In the genomic region with DNA sequence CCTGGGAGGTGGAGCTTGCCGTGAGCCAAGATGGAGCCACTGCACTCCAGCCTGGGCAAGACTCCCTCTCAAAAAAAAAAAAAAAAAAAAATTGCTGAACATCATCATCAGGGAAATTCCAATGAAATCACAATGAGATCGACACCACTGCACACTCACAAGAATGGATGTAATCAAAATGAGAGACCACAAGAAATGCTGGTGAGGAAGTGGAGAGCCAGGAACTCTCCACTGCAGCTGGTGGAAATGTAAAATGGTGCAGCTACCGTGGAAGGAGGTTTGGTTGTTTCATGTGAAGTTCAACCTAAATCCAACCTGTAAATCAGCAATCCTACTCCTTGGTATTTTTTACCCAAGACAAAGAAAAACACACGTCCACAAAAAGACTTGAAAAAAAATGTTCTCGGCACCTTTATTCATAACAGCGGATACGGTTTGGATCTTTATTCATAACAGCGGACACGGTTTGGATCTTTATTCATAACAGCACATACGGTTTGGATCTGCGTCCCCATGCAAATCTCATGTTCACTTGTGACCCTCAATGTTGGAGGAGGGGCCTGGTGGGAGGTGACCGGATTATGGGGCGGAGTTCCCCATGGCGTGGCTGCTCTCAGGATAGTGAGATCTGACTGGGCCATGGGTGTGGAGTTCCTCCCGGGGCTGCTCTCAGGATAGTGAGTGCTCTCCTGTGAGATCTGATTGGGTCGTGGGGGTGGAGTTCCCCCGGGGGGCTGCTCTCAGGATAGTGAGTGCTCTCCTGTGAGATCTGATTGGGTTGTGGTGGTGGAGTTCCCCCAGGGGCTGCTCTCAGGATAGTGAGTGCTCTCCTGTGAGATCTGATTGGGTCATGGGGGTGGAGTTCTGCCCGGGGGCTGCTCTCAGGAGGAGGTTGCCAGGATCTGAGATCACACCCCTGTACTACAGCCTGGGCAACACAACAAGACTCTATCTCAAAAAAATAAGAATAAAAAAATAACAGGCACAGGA, we compare ENCODE assay signal across 8 cellular contexts. TPM values are rescaled to one million over a fixed set of nuclear protein-coding genes. Genes with fewer than 3 reads are reported as not detected.
DNase-seq lines count a peak whose midpoint lies in the region; ATAC-seq and TF ChIP-seq lines count a peak whose summit lies in the region.

No MANE protein-coding gene starts in this region.

- H3K27ac ChIP-seq in BLaER1, result peak overlapping the region; percentile 35; the same call in 1 of the 2 replicates
- peak overlapping the region; percentile 93 for H3K27ac ChIP-seq in SK-N-MC

- H3K4me3 ChIP-seq in BLaER1 (no peak overlapping the region), SK-N-MC (peak overlapping the region; percentile 65), BE2C (ENCODE audit: low read depth, low read length) (no peak overlapping the region)

- H3K27me3 ChIP-seq in BLaER1, result no peaks in the 10 kb centered on the region
- no peaks in the 10 kb centered on the region for H3K27me3 ChIP-seq in BE2C

- H3K9ac ChIP-seq in BLaER1 (0 out of 2 replicates have a peak overlapping the region, but pooled peaks have one; percentile 29), SK-N-MC (ENCODE audit: insufficient read length) (no peak overlapping the region)

- H3K9me3 ChIP-seq in BLaER1 (peaks cover 22% of the 10 kb centered on the region), SK-N-MC (ENCODE audit: low read depth, low read length) (no peaks in the 10 kb centered on the region), BE2C (no peaks in the 10 kb centered on the region)

- H4K20me1 ChIP-seq in BLaER1, result peaks cover 82% of the 10 kb centered on the region

- TF ChIP-seq CTCF in BE2C (IDR thresholded peaks at IDR 0.05; ENCODE audit: low read depth, low read length), result no peak

- peaks cover 36% of the 10 kb centered on the region for H3K36me3 ChIP-seq in BLaER1
- H3K36me3 ChIP-seq in SK-N-MC (ENCODE audit: insufficient read depth, low read length), result peaks cover 15% of the 10 kb centered on the region; the same call in 1 of the 2 replicates
- no peaks in the 10 kb centered on the region for H3K36me3 ChIP-seq in BE2C

- H3K4me1 ChIP-seq in BLaER1 (peaks cover 61% of the 10 kb centered on the region), BE2C (peaks cover 3% of the 10 kb centered on the region; the same call in 1 of the 2 replicates)

- peak; percentile 56 for ATAC-seq in GM19463 (IDR thresholded peaks at IDR 0.05; ENCODE audit: unreplicated experiment)
- no peak for ATAC-seq in HG02763 (IDR thresholded peaks at IDR 0.05; ENCODE audit: unreplicated experiment)

- peak overlapping the region; percentile 63 for H3K4me2 ChIP-seq in BLaER1

- DNase-seq in SK-N-MC (ENCODE audit: low read depth, low spot score) (peak; percentile 75), glomerular visceral epithelial cell (ENCODE audit: extremely low spot score) (peak; percentile 64), BE2C (no peak), DMS53 (lab: John Stamatoyannopoulos, UW) (no peak), HCEC 1CT (no peak)

RNA-seq across cellular contexts. Expression of gene GAK, which starts 7.7 kb away (rescaled TPM):
- 111 TPM for polyA plus RNA-seq in BE2C (2012; ENCODE audit: insufficient read depth, insufficient read length, low read depth)

RNA-seq across cellular contexts. Expression of gene TMEM175, which starts 7.9 kb away (rescaled TPM):
- polyA plus RNA-seq in BE2C (2012; ENCODE audit: insufficient read depth, insufficient read length, low read depth), result 146 TPM

RNA-seq across cellular contexts. Expression of gene DGKQ, which starts 49.0 kb away (rescaled TPM):
- 22.7 TPM for polyA plus RNA-seq in BE2C (2012; ENCODE audit: insufficient read depth, insufficient read length, low read depth)

Comparison
In these comparisons a context has a peak if more than half of its experiments do, and no peak if none do; other contexts are left out.
1. DNase-seq: peak in SK-N-MC (single experiment) and glomerular visceral epithelial cell (single experiment); none in BE2C (single experiment), DMS53 (single experiment) and HCEC 1CT (single experiment).